9 cellular contexts compared by ENCODE assay signal in the genomic region with DNA sequence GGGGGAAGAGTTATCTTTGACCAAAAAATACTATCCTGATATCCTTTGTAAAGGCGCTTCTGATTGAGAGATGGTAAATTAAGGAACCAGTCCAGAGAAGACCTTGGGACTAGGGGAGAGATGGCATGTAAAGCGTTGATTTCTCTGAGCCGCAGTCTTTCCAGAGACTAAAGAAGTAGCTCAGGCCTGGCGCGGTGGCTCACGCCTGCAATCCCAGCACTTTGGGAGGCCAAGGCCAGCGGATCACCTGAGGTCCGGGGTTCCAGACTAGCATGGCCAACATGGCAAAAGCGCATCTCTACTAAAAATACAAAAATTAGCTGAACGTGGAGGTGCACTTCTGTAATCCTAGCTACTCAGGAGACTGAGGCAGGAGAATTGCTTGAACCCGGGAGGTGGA. TPM values are rescaled to one million over a fixed set of nuclear protein-coding genes. Genes with fewer than 3 reads are reported as not detected.
DNase-seq lines count a peak whose midpoint lies in the region; ATAC-seq, FAIRE-seq and TF ChIP-seq lines count a peak whose summit lies in the region.
"Had no signal": no experiment of that assay in that cellular context is flagged by ENCODE, and none has a peak within 500 bp of the region (broad histone marks: within the 10 kb centered on the region; RNA-seq: fewer than 3 reads in every experiment).

No MANE protein-coding gene starts in this region.

- TF ChIP-seq CTCF in GM12865 (IDR thresholded peaks at IDR 0.05; ENCODE audit: insufficient read depth, low read depth, low read length, missing control alignments) = no peak
- TF ChIP-seq CTCF in SU-DHL-6 (IDR thresholded peaks at IDR 0.05; ENCODE audit: insufficient read depth, low read length, poor library complexity, severe bottlenecking) = no peak
- no peak for TF ChIP-seq CTCF in fibroblast of mammary gland (conservative IDR thresholded peaks at IDR 0.05; ENCODE audit: control insufficient read depth, insufficient read depth, low read depth, low read length)
- TF ChIP-seq CTCF in sigmoid colon (IDR thresholded peaks at IDR 0.05) = no peak

- H3K9me3 ChIP-seq in SU-DHL-6 (ENCODE audit: insufficient read depth, low read length) (no peaks in the 10 kb centered on the region), sigmoid colon (no peaks in the 10 kb centered on the region)

- peaks cover 0 to 57% (median 51%) of the 10 kb centered on the region in 4 donors for H3K4me1 ChIP-seq in sigmoid colon

- intact Hi-C loops in sigmoid colon (cut with DNase I) = loop anchor here (5.0 to 10.0 kb wide), 2 partner anchors 323 to 621 kb away; partner anchors contain the start of genes RIPOR1 and TMEM208

- H3K27me3 ChIP-seq in SU-DHL-6 (ENCODE audit: low read length) (no peaks in the 10 kb centered on the region), sigmoid colon (no peaks in the 10 kb centered on the region)

- H4K20me1 ChIP-seq in SU-DHL-6 (ENCODE audit: low read depth, low read length) = peaks cover 5% of the 10 kb centered on the region; the same call in 1 of the 2 replicates

- no peak overlapping the region for H3K27ac ChIP-seq in SU-DHL-6 (ENCODE audit: low read depth, low read length)
- peak overlapping the region in 3 of 4 donors; percentile 96 to 99 (median 99) for H3K27ac ChIP-seq in sigmoid colon

- peak overlapping the region; percentile 67 for H3K4me3 ChIP-seq in GM12865 (ENCODE audit: low read depth, low read length)
- peak overlapping the region; percentile 90 for H3K4me3 ChIP-seq in SU-DHL-6 (ENCODE audit: insufficient read depth, low read length, poor library complexity, severe bottlenecking)
- peak overlapping the region; percentile 88 for H3K4me3 ChIP-seq in fibroblast of mammary gland (ENCODE audit: control insufficient read depth, low read depth, low read length)
- peak overlapping the region in 3 of 4 donors; percentile 67 to 89 (median 88) for H3K4me3 ChIP-seq in sigmoid colon

- H2AFZ ChIP-seq in SU-DHL-6 (ENCODE audit: low read depth, low read length, severe bottlenecking) = no peak overlapping the region

- no peak for FAIRE-seq in RCC 7860 (lab: Jason Lieb, UNC)

- TF ChIP-seq EP300 in sigmoid colon (IDR thresholded peaks at IDR 0.05) = no peak

- H3K36me3 ChIP-seq in SU-DHL-6 (ENCODE audit: low read length) = no peaks in the 10 kb centered on the region
- no peaks in the 10 kb centered on the region for H3K36me3 ChIP-seq in sigmoid colon

- H3K79me2 ChIP-seq in SU-DHL-6 (ENCODE audit: insufficient read depth, low read length) = peaks cover 80% of the 10 kb centered on the region

- peak overlapping the region; percentile 96 for H3K9ac ChIP-seq in SU-DHL-6 (ENCODE audit: low read length)

- no peak for TF ChIP-seq POLR2A in sigmoid colon (IDR thresholded peaks at IDR 0.05)

- no peaks in the 10 kb centered on the region for H3K9me2 ChIP-seq in SU-DHL-6 (replicated peaks; ENCODE audit: insufficient read depth, low read length)

- peak overlapping the region; percentile 85 for H3K4me2 ChIP-seq in SU-DHL-6 (ENCODE audit: low read depth, low read length, poor library complexity, severe bottlenecking)

- WGBS in sigmoid colon, 2 donors = 91% methylated on average over 11 of the region's 11 CpGs

- peaks cover 22% of the 10 kb centered on the region for H3F3A ChIP-seq in SU-DHL-6 (ENCODE audit: insufficient read depth)

- no peak for ATAC-seq in HG03457 (IDR thresholded peaks at IDR 0.05; ENCODE audit: unreplicated experiment)
- no peak for ATAC-seq in HG02678 (IDR thresholded peaks at IDR 0.05; ENCODE audit: unreplicated experiment)
- ATAC-seq in GM18511 (IDR thresholded peaks at IDR 0.05; ENCODE audit: unreplicated experiment) = no peak

- DNase-seq in GM12865 (ENCODE audit: low read depth) (no peak), fibroblast of mammary gland (ENCODE audit: low read depth) (no peak), sigmoid colon (no peak), RCC 7860 (ENCODE audit: low spot score) (no peak)
- DNase-seq: NCI-H1105 treated with DMSO at 0.1 percent for 48 hours had no signal

RNA-seq across cellular contexts. Expression of gene CENPT, which starts 0.6 kb away (rescaled TPM):
- 10 to 100 TPM; 27.5 to 53.7 (median 41.8) TPM for total RNA-seq in sigmoid colon
- polyA plus RNA-seq in sigmoid colon = 10 to 100 TPM in 2 of 3 donors, 1 to 10 TPM in 1; 9.6 to 38.3 (median 19.0) TPM

RNA-seq across cellular contexts. Expression of gene NUTF2, which starts 1.4 kb away (rescaled TPM):
- 100 to 1,000 TPM in 1 of 4 donors, 10 to 100 TPM in 3; 50.8 to 106 (median 85.4) TPM for total RNA-seq in sigmoid colon
- polyA plus RNA-seq in sigmoid colon = 100 to 1,000 TPM in 1 of 3 donors, 10 to 100 TPM in 2; 93.8 to 115 (median 99.7) TPM

RNA-seq across cellular contexts. Expression of gene THAP11, which starts 6.0 kb away (rescaled TPM):
- 10 to 100 TPM; 63.9 to 85.6 (median 75.2) TPM for total RNA-seq in sigmoid colon
- 10 to 100 TPM; 16.2 to 23.4 (median 20.8) TPM for polyA plus RNA-seq in sigmoid colon

RNA-seq across cellular contexts. Expression of gene EDC4, which starts 24.7 kb away (rescaled TPM):
- 10 to 100 TPM; 24.5 to 42.4 (median 32.2) TPM for total RNA-seq in sigmoid colon
- 10 to 100 TPM; 28.8 to 48.9 (median 42.3) TPM for polyA plus RNA-seq in sigmoid colon

RNA-seq across cellular contexts. Expression of gene NRN1L, which starts 36.6 kb away (rescaled TPM):
- total RNA-seq in sigmoid colon = not detected
- 1 to 10 TPM in 1 of 3 donors, not detected in 2; 1.1 TPM for polyA plus RNA-seq in sigmoid colon
